Comparison of ENCODE assay signal across 1 cellular context in the genomic region with DNA sequence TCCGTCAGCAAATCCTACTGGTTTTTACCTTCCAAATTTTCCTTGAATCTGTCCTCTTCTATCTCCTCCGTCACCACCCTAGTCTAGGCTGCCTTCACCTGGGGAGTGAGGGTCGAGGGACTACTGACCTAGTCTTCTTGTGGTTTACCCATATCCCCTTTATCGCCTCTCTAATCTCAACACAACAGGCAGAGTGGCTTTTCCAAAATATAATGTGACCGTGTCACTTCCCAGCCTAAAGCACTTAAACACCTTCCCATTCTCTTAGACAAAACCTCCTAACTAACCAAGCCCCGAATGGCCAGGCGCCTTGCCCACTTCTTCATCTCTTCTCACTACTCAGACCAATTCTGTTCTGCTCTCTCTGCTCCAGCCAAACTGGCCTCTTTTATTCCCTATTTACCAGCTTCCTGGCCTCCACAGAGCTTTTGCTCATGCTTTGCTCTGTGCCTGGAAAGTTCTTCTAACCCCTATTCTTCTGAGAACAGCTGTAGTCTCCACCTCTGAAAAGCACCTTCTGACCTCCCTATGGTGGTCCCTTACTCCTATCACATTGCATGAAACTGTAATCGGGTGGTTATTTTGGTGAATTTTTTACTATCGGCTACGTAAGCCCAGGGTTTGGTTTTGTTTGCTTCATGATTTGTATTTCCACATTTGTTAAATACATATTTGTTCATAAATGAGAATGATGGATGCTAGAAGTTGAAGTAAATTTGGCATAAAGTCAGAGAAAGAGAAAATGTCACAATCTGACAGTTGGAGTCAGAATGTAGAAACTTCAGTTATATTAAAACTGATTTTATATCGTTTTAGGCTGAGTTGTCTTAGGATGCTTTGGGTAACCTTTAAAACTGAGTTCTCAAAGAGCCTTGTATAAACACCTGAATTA.
TF ChIP-seq lines count a peak whose summit lies in the region.

No MANE protein-coding gene starts in this region.

TF ChIP-seq in K562, 482 proteins besides CTCF, POLR2A, EP300 and RAD21 (continued from another document and continues in another):
- TF ChIP-seq, protein P1, sequence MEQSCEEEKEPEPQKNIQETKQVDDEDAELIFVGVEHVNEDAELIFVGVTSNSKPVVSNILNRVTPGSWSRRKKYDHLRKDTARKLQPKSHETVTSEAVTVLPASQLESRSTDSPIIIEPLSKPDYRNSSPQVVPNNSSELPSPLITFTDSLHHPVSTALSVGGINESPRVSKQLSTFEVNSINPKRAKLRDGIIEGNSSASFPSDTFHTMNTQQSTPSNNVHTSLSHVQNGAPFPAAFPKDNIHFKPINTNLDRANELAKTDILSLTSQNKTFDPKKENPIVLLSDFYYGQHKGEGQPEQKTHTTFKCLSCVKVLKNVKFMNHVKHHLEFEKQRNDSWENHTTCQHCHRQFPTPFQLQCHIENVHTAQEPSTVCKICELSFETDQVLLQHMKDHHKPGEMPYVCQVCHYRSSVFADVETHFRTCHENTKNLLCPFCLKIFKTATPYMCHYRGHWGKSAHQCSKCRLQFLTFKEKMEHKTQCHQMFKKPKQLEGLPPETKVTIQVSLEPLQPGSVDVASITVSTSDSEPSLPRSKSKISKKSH (CRISPR knock-in tag; IDR thresholded peaks at IDR 0.05) = no peak
- no peak for TF ChIP-seq NFE2L1 (tag; IDR thresholded peaks at IDR 0.05; ENCODE audit: borderline replicate concordance, low read depth)
- TF ChIP-seq, protein P2, sequence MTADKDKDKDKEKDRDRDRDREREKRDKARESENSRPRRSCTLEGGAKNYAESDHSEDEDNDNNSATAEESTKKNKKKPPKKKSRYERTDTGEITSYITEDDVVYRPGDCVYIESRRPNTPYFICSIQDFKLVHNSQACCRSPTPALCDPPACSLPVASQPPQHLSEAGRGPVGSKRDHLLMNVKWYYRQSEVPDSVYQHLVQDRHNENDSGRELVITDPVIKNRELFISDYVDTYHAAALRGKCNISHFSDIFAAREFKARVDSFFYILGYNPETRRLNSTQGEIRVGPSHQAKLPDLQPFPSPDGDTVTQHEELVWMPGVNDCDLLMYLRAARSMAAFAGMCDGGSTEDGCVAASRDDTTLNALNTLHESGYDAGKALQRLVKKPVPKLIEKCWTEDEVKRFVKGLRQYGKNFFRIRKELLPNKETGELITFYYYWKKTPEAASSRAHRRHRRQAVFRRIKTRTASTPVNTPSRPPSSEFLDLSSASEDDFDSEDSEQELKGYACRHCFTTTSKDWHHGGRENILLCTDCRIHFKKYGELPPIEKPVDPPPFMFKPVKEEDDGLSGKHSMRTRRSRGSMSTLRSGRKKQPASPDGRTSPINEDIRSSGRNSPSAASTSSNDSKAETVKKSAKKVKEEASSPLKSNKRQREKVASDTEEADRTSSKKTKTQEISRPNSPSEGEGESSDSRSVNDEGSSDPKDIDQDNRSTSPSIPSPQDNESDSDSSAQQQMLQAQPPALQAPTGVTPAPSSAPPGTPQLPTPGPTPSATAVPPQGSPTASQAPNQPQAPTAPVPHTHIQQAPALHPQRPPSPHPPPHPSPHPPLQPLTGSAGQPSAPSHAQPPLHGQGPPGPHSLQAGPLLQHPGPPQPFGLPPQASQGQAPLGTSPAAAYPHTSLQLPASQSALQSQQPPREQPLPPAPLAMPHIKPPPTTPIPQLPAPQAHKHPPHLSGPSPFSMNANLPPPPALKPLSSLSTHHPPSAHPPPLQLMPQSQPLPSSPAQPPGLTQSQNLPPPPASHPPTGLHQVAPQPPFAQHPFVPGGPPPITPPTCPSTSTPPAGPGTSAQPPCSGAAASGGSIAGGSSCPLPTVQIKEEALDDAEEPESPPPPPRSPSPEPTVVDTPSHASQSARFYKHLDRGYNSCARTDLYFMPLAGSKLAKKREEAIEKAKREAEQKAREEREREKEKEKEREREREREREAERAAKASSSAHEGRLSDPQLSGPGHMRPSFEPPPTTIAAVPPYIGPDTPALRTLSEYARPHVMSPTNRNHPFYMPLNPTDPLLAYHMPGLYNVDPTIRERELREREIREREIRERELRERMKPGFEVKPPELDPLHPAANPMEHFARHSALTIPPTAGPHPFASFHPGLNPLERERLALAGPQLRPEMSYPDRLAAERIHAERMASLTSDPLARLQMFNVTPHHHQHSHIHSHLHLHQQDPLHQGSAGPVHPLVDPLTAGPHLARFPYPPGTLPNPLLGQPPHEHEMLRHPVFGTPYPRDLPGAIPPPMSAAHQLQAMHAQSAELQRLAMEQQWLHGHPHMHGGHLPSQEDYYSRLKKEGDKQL (CRISPR knock-in tag; IDR thresholded peaks at IDR 0.05; ENCODE audit: borderline replicate concordance) = no peak
- no peak for TF ChIP-seq CBX8 (IDR thresholded peaks at IDR 0.05; ENCODE audit: borderline replicate concordance, extremely low read depth, low read depth, low read length, poor library complexity, severe bottlenecking)
- no peak for TF ChIP-seq BMI1 (IDR thresholded peaks at IDR 0.05; ENCODE audit: low read length)
- no peak for TF ChIP-seq FOXM1 (IDR thresholded peaks at IDR 0.05; ENCODE audit: low read depth)
- TF ChIP-seq FOXM1 (CRISPR knock-in tag; IDR thresholded peaks at IDR 0.05; ENCODE audit: low read depth) = no peak
- no peak for TF ChIP-seq DDX20 (tag; IDR thresholded peaks at IDR 0.05; ENCODE audit: low read depth)
- TF ChIP-seq TRIM28 (IDR thresholded peaks at IDR 0.05) = no peak
- no peak for TF ChIP-seq RFX5 (IDR thresholded peaks at IDR 0.05; ENCODE audit: low read depth, low read length)
- peak in 1 of 2 experiments; percentile 15; a peak in 2 of 4 replicates for TF ChIP-seq TBL1XR1 (IDR thresholded peaks at IDR 0.05; ENCODE audit: low read length in 2 of 2)
- TF ChIP-seq, protein P3, sequence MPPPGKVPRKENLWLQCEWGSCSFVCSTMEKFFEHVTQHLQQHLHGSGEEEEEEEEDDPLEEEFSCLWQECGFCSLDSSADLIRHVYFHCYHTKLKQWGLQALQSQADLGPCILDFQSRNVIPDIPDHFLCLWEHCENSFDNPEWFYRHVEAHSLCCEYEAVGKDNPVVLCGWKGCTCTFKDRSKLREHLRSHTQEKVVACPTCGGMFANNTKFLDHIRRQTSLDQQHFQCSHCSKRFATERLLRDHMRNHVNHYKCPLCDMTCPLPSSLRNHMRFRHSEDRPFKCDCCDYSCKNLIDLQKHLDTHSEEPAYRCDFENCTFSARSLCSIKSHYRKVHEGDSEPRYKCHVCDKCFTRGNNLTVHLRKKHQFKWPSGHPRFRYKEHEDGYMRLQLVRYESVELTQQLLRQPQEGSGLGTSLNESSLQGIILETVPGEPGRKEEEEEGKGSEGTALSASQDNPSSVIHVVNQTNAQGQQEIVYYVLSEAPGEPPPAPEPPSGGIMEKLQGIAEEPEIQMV (tag; conservative IDR thresholded peaks at IDR 0.05; ENCODE audit: low read depth) = no peak
- no peak for TF ChIP-seq SRSF7 (optimal IDR thresholded peaks at IDR 0.05; ENCODE audit: low read depth, low read length)
- TF ChIP-seq ELF4 (CRISPR knock-in tag; IDR thresholded peaks at IDR 0.05) = peak; percentile 97
- TF ChIP-seq, protein P4, sequence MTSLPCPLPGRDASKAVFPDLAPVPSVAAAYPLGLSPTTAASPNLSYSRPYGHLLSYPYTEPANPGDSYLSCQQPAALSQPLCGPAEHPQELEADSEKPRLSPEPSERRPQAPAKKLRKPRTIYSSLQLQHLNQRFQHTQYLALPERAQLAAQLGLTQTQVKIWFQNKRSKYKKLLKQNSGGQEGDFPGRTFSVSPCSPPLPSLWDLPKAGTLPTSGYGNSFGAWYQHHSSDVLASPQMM (CRISPR knock-in tag; IDR thresholded peaks at IDR 0.05) = no peak
- TF ChIP-seq LCOR (CRISPR knock-in tag; IDR thresholded peaks at IDR 0.05) = no peak
- TF ChIP-seq NCOA4 (IDR thresholded peaks at IDR 0.05; ENCODE audit: partially characterized antibody) = no peak
- TF ChIP-seq CSDE1 (IDR thresholded peaks at IDR 0.05) = no peak
- no peak for TF ChIP-seq IFI16 (CRISPR knock-in tag; IDR thresholded peaks at IDR 0.05)
- TF ChIP-seq, protein P5, sequence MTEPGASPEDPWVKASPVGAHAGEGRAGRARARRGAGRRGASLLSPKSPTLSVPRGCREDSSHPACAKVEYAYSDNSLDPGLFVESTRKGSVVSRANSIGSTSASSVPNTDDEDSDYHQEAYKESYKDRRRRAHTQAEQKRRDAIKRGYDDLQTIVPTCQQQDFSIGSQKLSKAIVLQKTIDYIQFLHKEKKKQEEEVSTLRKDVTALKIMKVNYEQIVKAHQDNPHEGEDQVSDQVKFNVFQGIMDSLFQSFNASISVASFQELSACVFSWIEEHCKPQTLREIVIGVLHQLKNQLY (CRISPR knock-in tag; conservative IDR thresholded peaks at IDR 0.05) = peak in 1 of 2 experiments; percentile 84; a peak in 1 of 4 replicates
- no peak for TF ChIP-seq PCBP1 (IDR thresholded peaks at IDR 0.05; ENCODE audit: low read depth, low read length, poor library complexity, severe bottlenecking)
- TF ChIP-seq, protein P6, sequence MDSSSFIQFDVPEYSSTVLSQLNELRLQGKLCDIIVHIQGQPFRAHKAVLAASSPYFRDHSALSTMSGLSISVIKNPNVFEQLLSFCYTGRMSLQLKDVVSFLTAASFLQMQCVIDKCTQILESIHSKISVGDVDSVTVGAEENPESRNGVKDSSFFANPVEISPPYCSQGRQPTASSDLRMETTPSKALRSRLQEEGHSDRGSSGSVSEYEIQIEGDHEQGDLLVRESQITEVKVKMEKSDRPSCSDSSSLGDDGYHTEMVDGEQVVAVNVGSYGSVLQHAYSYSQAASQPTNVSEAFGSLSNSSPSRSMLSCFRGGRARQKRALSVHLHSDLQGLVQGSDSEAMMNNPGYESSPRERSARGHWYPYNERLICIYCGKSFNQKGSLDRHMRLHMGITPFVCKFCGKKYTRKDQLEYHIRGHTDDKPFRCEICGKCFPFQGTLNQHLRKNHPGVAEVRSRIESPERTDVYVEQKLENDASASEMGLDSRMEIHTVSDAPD (CRISPR knock-in tag; IDR thresholded peaks at IDR 0.05) = no peak
- no peak for TF ChIP-seq NELFE (IDR thresholded peaks at IDR 0.05; ENCODE audit: insufficient read depth, insufficient read length)
- TF ChIP-seq, protein P7, sequence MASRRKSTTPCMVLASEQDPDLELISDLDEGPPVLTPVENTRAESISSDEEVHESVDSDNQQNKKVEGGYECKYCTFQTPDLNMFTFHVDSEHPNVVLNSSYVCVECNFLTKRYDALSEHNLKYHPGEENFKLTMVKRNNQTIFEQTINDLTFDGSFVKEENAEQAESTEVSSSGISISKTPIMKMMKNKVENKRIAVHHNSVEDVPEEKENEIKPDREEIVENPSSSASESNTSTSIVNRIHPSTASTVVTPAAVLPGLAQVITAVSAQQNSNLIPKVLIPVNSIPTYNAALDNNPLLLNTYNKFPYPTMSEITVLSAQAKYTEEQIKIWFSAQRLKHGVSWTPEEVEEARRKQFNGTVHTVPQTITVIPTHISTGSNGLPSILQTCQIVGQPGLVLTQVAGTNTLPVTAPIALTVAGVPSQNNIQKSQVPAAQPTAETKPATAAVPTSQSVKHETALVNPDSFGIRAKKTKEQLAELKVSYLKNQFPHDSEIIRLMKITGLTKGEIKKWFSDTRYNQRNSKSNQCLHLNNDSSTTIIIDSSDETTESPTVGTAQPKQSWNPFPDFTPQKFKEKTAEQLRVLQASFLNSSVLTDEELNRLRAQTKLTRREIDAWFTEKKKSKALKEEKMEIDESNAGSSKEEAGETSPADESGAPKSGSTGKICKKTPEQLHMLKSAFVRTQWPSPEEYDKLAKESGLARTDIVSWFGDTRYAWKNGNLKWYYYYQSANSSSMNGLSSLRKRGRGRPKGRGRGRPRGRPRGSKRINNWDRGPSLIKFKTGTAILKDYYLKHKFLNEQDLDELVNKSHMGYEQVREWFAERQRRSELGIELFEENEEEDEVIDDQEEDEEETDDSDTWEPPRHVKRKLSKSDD (conservative IDR thresholded peaks at IDR 0.05; ENCODE audit: low read length) = no peak
- TF ChIP-seq FOSL1 (tag; conservative IDR thresholded peaks at IDR 0.05) = no peak
- TF ChIP-seq RUNX1 (IDR thresholded peaks at IDR 0.05; ENCODE audit: low read depth) = no peak
- TF ChIP-seq JUND (IDR thresholded peaks at IDR 0.05; ENCODE audit: borderline replicate concordance, low read depth, low read length) = no peak
- no peak for TF ChIP-seq JUND (tag; IDR thresholded peaks at IDR 0.05; ENCODE audit: borderline replicate concordance, low read depth, low read length)
- TF ChIP-seq TEAD1 (CRISPR knock-in tag; IDR thresholded peaks at IDR 0.05) = 0 out of 4 replicates have a peak, but pooled peaks of 1 of the 2 experiments have one; percentile 59
- no peak for TF ChIP-seq NFIC (IDR thresholded peaks at IDR 0.05)
- no peak for TF ChIP-seq TSC22D4 (tag; IDR thresholded peaks at IDR 0.05)
- no peak for TF ChIP-seq CC2D1A (IDR thresholded peaks at IDR 0.05)
- TF ChIP-seq, protein P8, sequence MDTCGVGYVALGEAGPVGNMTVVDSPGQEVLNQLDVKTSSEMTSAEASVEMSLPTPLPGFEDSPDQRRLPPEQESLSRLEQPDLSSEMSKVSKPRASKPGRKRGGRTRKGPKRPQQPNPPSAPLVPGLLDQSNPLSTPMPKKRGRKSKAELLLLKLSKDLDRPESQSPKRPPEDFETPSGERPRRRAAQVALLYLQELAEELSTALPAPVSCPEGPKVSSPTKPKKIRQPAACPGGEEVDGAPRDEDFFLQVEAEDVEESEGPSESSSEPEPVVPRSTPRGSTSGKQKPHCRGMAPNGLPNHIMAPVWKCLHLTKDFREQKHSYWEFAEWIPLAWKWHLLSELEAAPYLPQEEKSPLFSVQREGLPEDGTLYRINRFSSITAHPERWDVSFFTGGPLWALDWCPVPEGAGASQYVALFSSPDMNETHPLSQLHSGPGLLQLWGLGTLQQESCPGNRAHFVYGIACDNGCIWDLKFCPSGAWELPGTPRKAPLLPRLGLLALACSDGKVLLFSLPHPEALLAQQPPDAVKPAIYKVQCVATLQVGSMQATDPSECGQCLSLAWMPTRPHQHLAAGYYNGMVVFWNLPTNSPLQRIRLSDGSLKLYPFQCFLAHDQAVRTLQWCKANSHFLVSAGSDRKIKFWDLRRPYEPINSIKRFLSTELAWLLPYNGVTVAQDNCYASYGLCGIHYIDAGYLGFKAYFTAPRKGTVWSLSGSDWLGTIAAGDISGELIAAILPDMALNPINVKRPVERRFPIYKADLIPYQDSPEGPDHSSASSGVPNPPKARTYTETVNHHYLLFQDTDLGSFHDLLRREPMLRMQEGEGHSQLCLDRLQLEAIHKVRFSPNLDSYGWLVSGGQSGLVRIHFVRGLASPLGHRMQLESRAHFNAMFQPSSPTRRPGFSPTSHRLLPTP (IDR thresholded peaks at IDR 0.05; ENCODE audit: borderline replicate concordance, extremely low read depth, insufficient read length) = no peak
- no peak for TF ChIP-seq KLF1 (tag; IDR thresholded peaks at IDR 0.05)
- no peak for TF ChIP-seq NFXL1 (CRISPR knock-in tag; IDR thresholded peaks at IDR 0.05)
- TF ChIP-seq, protein P9, sequence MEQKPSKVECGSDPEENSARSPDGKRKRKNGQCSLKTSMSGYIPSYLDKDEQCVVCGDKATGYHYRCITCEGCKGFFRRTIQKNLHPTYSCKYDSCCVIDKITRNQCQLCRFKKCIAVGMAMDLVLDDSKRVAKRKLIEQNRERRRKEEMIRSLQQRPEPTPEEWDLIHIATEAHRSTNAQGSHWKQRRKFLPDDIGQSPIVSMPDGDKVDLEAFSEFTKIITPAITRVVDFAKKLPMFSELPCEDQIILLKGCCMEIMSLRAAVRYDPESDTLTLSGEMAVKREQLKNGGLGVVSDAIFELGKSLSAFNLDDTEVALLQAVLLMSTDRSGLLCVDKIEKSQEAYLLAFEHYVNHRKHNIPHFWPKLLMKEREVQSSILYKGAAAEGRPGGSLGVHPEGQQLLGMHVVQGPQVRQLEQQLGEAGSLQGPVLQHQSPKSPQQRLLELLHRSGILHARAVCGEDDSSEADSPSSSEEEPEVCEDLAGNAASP (IDR thresholded peaks at IDR 0.05) = no peak
- no peak for TF ChIP-seq CREB1 (IDR thresholded peaks at IDR 0.05)
- no peak for TF ChIP-seq CREB1 (CRISPR knock-in tag; IDR thresholded peaks at IDR 0.05)
